In the genomic region with DNA sequence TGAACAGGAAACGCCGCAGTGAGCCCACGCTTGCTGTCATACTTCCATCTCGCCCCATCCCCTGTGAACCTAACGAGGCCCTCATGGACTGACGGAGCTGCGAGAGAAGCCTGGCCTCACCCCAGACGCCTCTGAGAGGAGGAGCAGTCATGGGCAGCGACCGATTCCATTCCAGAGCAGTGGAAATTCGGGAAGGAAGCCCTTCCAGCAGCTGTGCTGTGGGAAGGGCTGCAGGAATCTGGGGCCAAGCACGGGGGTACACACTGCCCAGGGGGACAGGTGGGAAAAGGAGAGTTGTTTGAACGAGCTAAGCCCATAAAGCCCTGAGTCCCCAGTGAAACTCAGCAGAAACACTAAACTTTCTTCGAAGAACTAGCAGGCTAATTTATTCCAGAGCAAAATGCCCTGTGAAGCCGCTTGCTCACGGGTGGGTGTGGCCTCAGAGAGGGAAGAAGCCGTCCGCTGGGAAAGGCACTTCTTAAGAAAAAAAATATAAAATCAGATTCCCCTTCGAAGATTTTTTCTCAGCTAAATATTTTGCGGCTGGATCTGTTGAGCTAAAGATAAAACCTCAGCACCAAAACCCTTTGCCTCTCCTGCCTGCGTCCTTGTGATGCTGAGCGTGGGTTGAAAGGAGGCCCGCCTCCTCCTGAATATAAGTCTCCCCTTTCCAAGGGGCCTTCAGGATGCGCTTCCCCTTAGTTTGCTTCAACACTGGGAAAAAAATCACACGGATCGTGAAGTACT, we compare ENCODE assay signal across 13 cellular contexts. TPM values are rescaled to one million over a fixed set of nuclear protein-coding genes. Genes with fewer than 3 reads are reported as not detected.
DNase-seq lines count a peak whose midpoint lies in the region; ATAC-seq, FAIRE-seq and TF ChIP-seq lines count a peak whose summit lies in the region.
"Had no signal": no experiment of that assay in that cellular context is flagged by ENCODE, and none has a peak within 500 bp of the region (broad histone marks: within the 10 kb centered on the region; RNA-seq: fewer than 3 reads in every experiment).

No MANE protein-coding gene starts in this region.

- H3K4me3 Mint-ChIP-seq in activated CD8-positive, alpha-beta memory T cell treated with anti-CD3 and anti-CD28 coated beads, Interleukin-2, amount 10 ng/mL, durations not matched to agents 7 days and 5 days, result no peak overlapping the region
- H3K4me3 Mint-ChIP-seq: T-helper 2 cell treated with Interferon-gamma antibody and Interleukin-4, amounts not matched to agents 5 μg/mL and 100 μg/mL, for 36 hours had no signal

- FAIRE-seq in small intestine (lab: Jason Lieb, UNC), result no peak
- FAIRE-seq: pancreas had no signal

- no peak overlapping the region for H3K4me2 ChIP-seq in PC-3 (ENCODE audit: low read length)

- ATAC-seq in activated CD8-positive, alpha-beta memory T cell treated with anti-CD3 and anti-CD28 coated beads, Interleukin-2, amount 10 ng/mL, durations not matched to agents 7 days and 5 days, result no peak
- no peak for ATAC-seq in PC-3
- ATAC-seq: pancreas had no signal

- WGBS in spleen, 5 donors, result 54 to 74% (median 64%) methylated on average over 26 of the region's 26 CpGs
- 54 to 81% (median 80%) methylated on average over 26 of the region's 26 CpGs for WGBS in small intestine, 3 donors

- TF ChIP-seq POLR2A in spleen (IDR thresholded peaks at IDR 0.05), result no peak

- peaks cover 0 to 16% (median 0%) of the 10 kb centered on the region in 7 donors for H3K27me3 ChIP-seq in spleen (replicated peaks in 1 of 7)
- H3K27me3 ChIP-seq in PC-3 (ENCODE audit: low read length), result no peaks in the 10 kb centered on the region
- H3K27me3 ChIP-seq in small intestine (ENCODE audit: control insufficient read depth in 2 of 2, insufficient read depth in 2 of 2, low read length in 2 of 2), result no peaks in the 10 kb centered on the region
- H3K27me3 ChIP-seq: pancreas, testis had no signal

- no peak overlapping the region for H2AFZ ChIP-seq in PC-3 (ENCODE audit: low read length)

- H3K36me3 ChIP-seq in spleen (peaks cover 0 to 39% (median 20%) of the 10 kb centered on the region in 6 donors), PC-3 (ENCODE audit: low read depth, low read length) (peaks cover 22% of the 10 kb centered on the region), small intestine (ENCODE audit: control insufficient read depth in 2 of 2, insufficient read depth in 2 of 2, low read length in 2 of 2) (peaks cover 3 to 4% of the 10 kb centered on the region in 2 donors)

- peaks cover 8% of the 10 kb centered on the region for H3K9me3 Mint-ChIP-seq in activated CD8-positive, alpha-beta memory T cell treated with anti-CD3 and anti-CD28 coated beads, Interleukin-2, amount 10 ng/mL, durations not matched to agents 7 days and 5 days (ENCODE audit: low read depth)

- TF ChIP-seq CTCF in cardiac fibroblast (IDR thresholded peaks at IDR 0.05; ENCODE audit: low read depth, low read length) (no peak), spleen (IDR thresholded peaks at IDR 0.05 in 8 of 11, conservative IDR thresholded peaks at IDR 0.05 in 3 of 11) (no peak), PC-3 (conservative IDR thresholded peaks at IDR 0.05; ENCODE audit: low read depth, low read length) (no peak)

- H3K9me2 ChIP-seq in PC-3 (replicated peaks; ENCODE audit: low read length), result no peaks in the 10 kb centered on the region

- H3K79me2 ChIP-seq in PC-3 (ENCODE audit: low read length), result no peaks in the 10 kb centered on the region

- no peaks in the 10 kb centered on the region for H4K20me1 ChIP-seq in PC-3 (ENCODE audit: low read length)

- no peak overlapping the region for H3K27ac ChIP-seq in spleen
- no peak overlapping the region for H3K27ac ChIP-seq in PC-3 (ENCODE audit: low read length)
- H3K27ac ChIP-seq in small intestine (ENCODE audit: low read depth in 1 of 2, low read length in 1 of 2), result no peak overlapping the region
- H3K27ac ChIP-seq: pancreas, testis had no signal

- BruUV-seq in PC-3 (replicated peaks; lab: Mats Ljungman, UMichigan), result no TSS peak

- CTCF ChIA-PET in activated CD8-positive, alpha-beta memory T cell treated with anti-CD3 and anti-CD28 coated beads, Interleukin-2, amount 10 ng/mL, durations not matched to agents 7 days and 5 days (lab: Charles Lee), result no interaction called here
- CTCF ChIA-PET in PC-3 (lab: Charles Lee), result no interaction called here

- no peak overlapping the region for H3K9ac ChIP-seq in PC-3 (ENCODE audit: low read length)

- H3K4me3 ChIP-seq in cardiac fibroblast (replicated peaks in 1 of 2; ENCODE audit: low read depth in 2 of 2, low read length in 2 of 2), result peak overlapping the region in 1 of 2 donors; percentile 7
- peak overlapping the region in 1 of 8 donors; percentile 13 for H3K4me3 ChIP-seq in spleen
- H3K4me3 ChIP-seq in PC-3 (ENCODE audit: low read length), result no peak overlapping the region
- H3K4me3 ChIP-seq in small intestine (ENCODE audit: low read depth in 1 of 2, low read length in 2 of 2), result no peak overlapping the region
- H3K4me3 ChIP-seq: pancreas had no signal

- H3K36me3 Mint-ChIP-seq in activated CD8-positive, alpha-beta memory T cell treated with anti-CD3 and anti-CD28 coated beads, Interleukin-2, amount 10 ng/mL, durations not matched to agents 7 days and 5 days, result peaks cover 41% of the 10 kb centered on the region

- intact Hi-C loops in spleen (cut with DNase I; ENCODE audit: low total_unique reads), result loop anchor here (10.0 kb wide), 1 partner anchor 315 kb away; no protein-coding TSS in a partner anchor
- intact Hi-C loops in PC-3 (cut with micrococcal nuclease), result no loop called here

- H3K4me1 ChIP-seq in spleen (peaks cover 0 to 16% (median 4%) of the 10 kb centered on the region in 6 donors), PC-3 (ENCODE audit: insufficient read depth, low read length) (no peaks in the 10 kb centered on the region), small intestine (ENCODE audit: control insufficient read depth in 2 of 2, insufficient read depth in 1 of 2, low read depth in 1 of 2, low read length in 1 of 2) (no peaks in the 10 kb centered on the region)
- H3K4me1 ChIP-seq: pancreas had no signal

- POLR2A ChIA-PET in PC-3 (lab: Charles Lee; ENCODE audit: unreplicated experiment), result no interaction called here

- H3K27me3 Mint-ChIP-seq in activated CD8-positive, alpha-beta memory T cell treated with anti-CD3 and anti-CD28 coated beads, Interleukin-2, amount 10 ng/mL, durations not matched to agents 7 days and 5 days, result no peaks in the 10 kb centered on the region

- peaks cover 7% of the 10 kb centered on the region for H3K4me1 Mint-ChIP-seq in activated CD8-positive, alpha-beta memory T cell treated with anti-CD3 and anti-CD28 coated beads, Interleukin-2, amount 10 ng/mL, durations not matched to agents 7 days and 5 days

- peak; percentile 33 for DNase-seq in activated CD8-positive, alpha-beta memory T cell treated with anti-CD3 and anti-CD28 coated beads, Interleukin-2, amount 10 ng/mL, durations not matched to agents 7 days and 5 days
- DNase-seq in activated CD8-positive, alpha-beta memory T cell treated with anti-CD3 and anti-CD28 coated beads, Interleukin-2, amount 50 U/mL, for 4 hours, result no peak
- peak; percentile 45 to 51 for DNase-seq in cardiac fibroblast (ENCODE audit: low read depth in 2 of 2)
- peak; percentile 16 for DNase-seq in iPS-NIHi7 (ENCODE audit: extremely low spot score)
- peak; percentile 47 for DNase-seq in spleen
- DNase-seq in NCI-H446 treated with DMSO at 0.1 percent for 48 hours (lab: John Stamatoyannopoulos, UW), result no peak
- DNase-seq in PC-3, result no peak
- DNase-seq in small intestine, result no peak
- DNase-seq: DMS79, NCI-H2171 treated with DMSO at 0.1 percent for 48 hours, testis had no signal

- no peaks in the 10 kb centered on the region for H3F3A ChIP-seq in PC-3 (ENCODE audit: low read length, unreplicated experiment)

- H3K9me3 ChIP-seq in spleen (peaks cover 0 to 28% (median 11%) of the 10 kb centered on the region in 8 donors), PC-3 (ENCODE audit: low read length) (no peaks in the 10 kb centered on the region), small intestine (ENCODE audit: control insufficient read depth, low read depth) (no peaks in the 10 kb centered on the region)
- H3K9me3 ChIP-seq: pancreas, testis had no signal

- no peak overlapping the region for H3K27ac Mint-ChIP-seq in activated CD8-positive, alpha-beta memory T cell treated with anti-CD3 and anti-CD28 coated beads, Interleukin-2, amount 10 ng/mL, durations not matched to agents 7 days and 5 days
- H3K27ac Mint-ChIP-seq: T-helper 2 cell treated with Interferon-gamma antibody and Interleukin-4, amounts not matched to agents 5 μg/mL and 100 μg/mL, for 36 hours had no signal

RNA-seq across cellular contexts. Expression of a gene that starts 38.2 kb away (rescaled TPM):
- total RNA-seq in activated CD8-positive, alpha-beta memory T cell treated with anti-CD3 and anti-CD28 coated beads, Interleukin-2, amount 10 ng/mL, durations not matched to agents 7 days and 5 days, result 10 to 100 TPM; 21.3 to 33.5 TPM
- 10 to 100 TPM; 26.5 to 45.5 (median 30.1) TPM for total RNA-seq in spleen
- polyA plus RNA-seq in spleen, result 10 to 100 TPM in 1 of 3 donors, 1 to 10 TPM in 2; 7.6 to 11.4 (median 8.1) TPM
- total RNA-seq in PC-3 (2014; rRNA removed), result 10.2 and 19.5 TPM in 2 replicates
- 1 to 10 TPM; 3.4 to 5.9 (median 5.9) TPM for polyA plus RNA-seq in small intestine

RNA-seq across cellular contexts. Expression of a gene that starts 40.6 kb away (rescaled TPM):
- 10 to 100 TPM; 10.0 to 10.1 TPM for total RNA-seq in activated CD8-positive, alpha-beta memory T cell treated with anti-CD3 and anti-CD28 coated beads, Interleukin-2, amount 10 ng/mL, durations not matched to agents 7 days and 5 days
- total RNA-seq in spleen (10 to 100 TPM in 1 of 7 donors, 1 to 10 TPM in 6; 5.9 to 13.6 (median 7.1) TPM), PC-3 (2014; rRNA removed) (8.3 and 11.9 TPM in 2 replicates)
- polyA plus RNA-seq in spleen (1 to 10 TPM; 6.5 to 9.0 (median 7.9) TPM), small intestine (1 to 10 TPM; 1.8 to 7.0 (median 3.1) TPM)

RNA-seq across cellular contexts. Expression of a gene that starts 48.7 kb away (rescaled TPM):
- total RNA-seq in activated CD8-positive, alpha-beta memory T cell treated with anti-CD3 and anti-CD28 coated beads, Interleukin-2, amount 10 ng/mL, durations not matched to agents 7 days and 5 days, result 100 to 1,000 TPM; 101 to 152 TPM
- total RNA-seq in spleen (100 to 1,000 TPM in 2 of 7 donors, 10 to 100 TPM in 5; 57.2 to 116 (median 73.0) TPM), PC-3 (2014; rRNA removed) (25.8 and 44.5 TPM in 2 replicates)
- polyA plus RNA-seq in spleen (100 to 1,000 TPM in 2 of 3 donors, 10 to 100 TPM in 1; 79.8 to 165 (median 107) TPM), small intestine (100 to 1,000 TPM; 100 to 149 (median 131) TPM)

Comparison
In these comparisons a context has a peak if more than half of its experiments do, and no peak if none do; other contexts are left out.
1. DNase-seq: peak in activated CD8-positive, alpha-beta memory T cell treated with anti-CD3 and anti-CD28 coated beads, Interleukin-2, amount 10 ng/mL, durations not matched to agents 7 days and 5 days (single experiment), cardiac fibroblast (2 of 2), iPS-NIHi7 (single experiment) and spleen (single experiment); none in activated CD8-positive, alpha-beta memory T cell treated with anti-CD3 and anti-CD28 coated beads, Interleukin-2, amount 50 U/mL, for 4 hours (single experiment), NCI-H446 treated with DMSO at 0.1 percent for 48 hours (single experiment), PC-3 (single experiment) and small intestine (single experiment).